Comparison of ENCODE assay signal across 11 cellular contexts in genomic region chr1:50610563-50610962, GRCh38.
DNase-seq lines count a peak whose midpoint lies in the region; ATAC-seq lines count a peak whose summit lies in the region.
"Had no signal": no experiment of that assay in that cellular context is flagged by ENCODE, and none has a peak within 500 bp of the region (broad histone marks: within the 10 kb centered on the region; RNA-seq: fewer than 3 reads in every experiment).

No MANE protein-coding gene starts in this region.

- DNase-seq in NCI-H2107 (lab: John Stamatoyannopoulos, UW) = peak; percentile 88
- DNase-seq in iPS-NIHi11 (ENCODE audit: low spot score) = peak; percentile 19
- DNase-seq in NK-92 (lab: John Stamatoyannopoulos, UW; ENCODE audit: unreplicated experiment) = no peak
- no peak for DNase-seq in activated T-helper 2 cell treated with anti-CD3 and anti-CD28 coated beads, Interferon-gamma antibody, Interleukin-2, Interleukin-4, amounts not matched to agents 10 μg/mL and 5 μg/mL and 100 μg/mL, durations not matched to agents 14 hours and 24 hours and 36 hours (ENCODE audit: low spot score)
- no peak for DNase-seq in SK-N-DZ (ENCODE audit: low spot score)
- DNase-seq in iPS-NIHi7 (ENCODE audit: extremely low spot score) = no peak
- DNase-seq: stimulated activated naive CD4-positive, alpha-beta T cell treated with Interleukin-2 at 50 U/mL for 16 hours had no signal

- ATAC-seq in GM18867 (IDR thresholded peaks at IDR 0.05; ENCODE audit: unreplicated experiment) = peak; percentile 90
- peak; percentile 62 for ATAC-seq in HG02885 (IDR thresholded peaks at IDR 0.05; ENCODE audit: poor library complexity, unreplicated experiment)

- peaks cover 4% of the 10 kb centered on the region for H3K9me3 Mint-ChIP-seq in activated T-helper 2 cell treated with anti-CD3 and anti-CD28 coated beads, Interferon-gamma antibody, Interleukin-2, Interleukin-4, amounts not matched to agents 10 μg/mL and 5 μg/mL and 100 μg/mL, durations not matched to agents 14 hours and 24 hours and 36 hours
- H3K9me3 Mint-ChIP-seq: central memory CD8-positive, alpha-beta T cell had no signal

- H3K4me3 Mint-ChIP-seq in activated T-helper 2 cell treated with anti-CD3 and anti-CD28 coated beads, Interferon-gamma antibody, Interleukin-2, Interleukin-4, amounts not matched to agents 10 μg/mL and 5 μg/mL and 100 μg/mL, durations not matched to agents 14 hours and 24 hours and 36 hours (ENCODE audit: low read depth) = no peak overlapping the region
- H3K4me3 Mint-ChIP-seq: central memory CD8-positive, alpha-beta T cell; T-helper 1 cell treated with Interleukin-12 subunit alpha and Interleukin-12 subunit beta and Interleukin-4 antibody, amounts not matched to agents 30 μg/mL and 1 μg/mL, for 36 hours had no signal

- H3K27ac Mint-ChIP-seq in activated T-helper 2 cell treated with anti-CD3 and anti-CD28 coated beads, Interferon-gamma antibody, Interleukin-2, Interleukin-4, amounts not matched to agents 10 μg/mL and 5 μg/mL and 100 μg/mL, durations not matched to agents 14 hours and 24 hours and 36 hours = no peak overlapping the region
- H3K27ac Mint-ChIP-seq: T-helper 1 cell treated with Interleukin-12 subunit alpha and Interleukin-12 subunit beta and Interleukin-4 antibody, amounts not matched to agents 30 μg/mL and 1 μg/mL, for 36 hours had no signal

- H3K4me1 Mint-ChIP-seq in activated T-helper 2 cell treated with anti-CD3 and anti-CD28 coated beads, Interferon-gamma antibody, Interleukin-2, Interleukin-4, amounts not matched to agents 10 μg/mL and 5 μg/mL and 100 μg/mL, durations not matched to agents 14 hours and 24 hours and 36 hours (ENCODE audit: low read depth) = peaks cover 4% of the 10 kb centered on the region

- H3K36me3 Mint-ChIP-seq in activated T-helper 2 cell treated with anti-CD3 and anti-CD28 coated beads, Interferon-gamma antibody, Interleukin-2, Interleukin-4, amounts not matched to agents 10 μg/mL and 5 μg/mL and 100 μg/mL, durations not matched to agents 14 hours and 24 hours and 36 hours (ENCODE audit: low read depth) = peaks cover 4% of the 10 kb centered on the region

- intact Hi-C loops in activated T-helper 2 cell treated with anti-CD3 and anti-CD28 coated beads, Interferon-gamma antibody, Interleukin-2, Interleukin-4, amounts not matched to agents 10 μg/mL and 5 μg/mL and 100 μg/mL, durations not matched to agents 14 hours and 24 hours and 36 hours (cut with micrococcal nuclease) = no loop called here

- no peaks in the 10 kb centered on the region for H3K27me3 Mint-ChIP-seq in activated T-helper 2 cell treated with anti-CD3 and anti-CD28 coated beads, Interferon-gamma antibody, Interleukin-2, Interleukin-4, amounts not matched to agents 10 μg/mL and 5 μg/mL and 100 μg/mL, durations not matched to agents 14 hours and 24 hours and 36 hours (ENCODE audit: low read depth)
- H3K27me3 Mint-ChIP-seq: central memory CD8-positive, alpha-beta T cell had no signal

Comparison
In these comparisons a context has a peak if more than half of its experiments do, and no peak if none do; other contexts are left out.
1. DNase-seq: peak in NCI-H2107 (single experiment) and iPS-NIHi11 (single experiment); none in NK-92 (single experiment), activated T-helper 2 cell treated with anti-CD3 and anti-CD28 coated beads, Interferon-gamma antibody, Interleukin-2, Interleukin-4, amounts not matched to agents 10 μg/mL and 5 μg/mL and 100 μg/mL, durations not matched to agents 14 hours and 24 hours and 36 hours (single experiment), SK-N-DZ (single experiment) and iPS-NIHi7 (single experiment).